16 cellular contexts compared by ENCODE assay signal in the genomic region with DNA sequence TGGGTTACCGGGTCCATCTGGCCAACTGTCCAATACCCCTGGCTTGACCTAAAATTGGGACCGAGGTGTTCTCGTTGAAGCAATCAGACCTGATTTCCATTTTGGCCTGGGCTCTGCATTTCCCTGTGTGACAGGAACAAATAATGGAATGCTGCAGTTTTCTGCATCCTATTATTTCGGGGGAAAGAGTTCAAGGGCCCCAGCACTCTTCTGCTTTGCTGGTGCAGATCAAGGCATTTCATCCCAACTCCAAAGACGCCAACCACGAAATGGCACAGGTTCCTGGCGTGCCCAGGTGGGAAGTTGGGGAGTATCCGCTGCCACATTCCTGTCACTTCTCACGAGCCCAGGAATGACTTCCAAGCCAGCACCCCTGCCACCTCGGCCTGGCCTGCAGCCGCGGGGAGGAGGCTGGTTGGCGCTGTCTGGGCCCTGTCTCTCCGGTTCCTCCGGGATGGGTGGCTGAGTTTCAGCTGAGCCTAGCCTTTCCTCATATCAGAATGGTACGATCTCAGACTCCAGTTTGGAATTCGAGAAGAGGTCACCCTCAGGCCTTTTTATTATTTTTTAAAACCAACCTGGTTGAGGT.
"Had no signal": no experiment of that assay in that cellular context is flagged by ENCODE, and none has a peak within 500 bp of the region (broad histone marks: within the 10 kb centered on the region; RNA-seq: fewer than 3 reads in every experiment).

No MANE protein-coding gene starts in this region.

- H3K4me3 ChIP-seq: ovary, SK-N-MC, suprapubic skin, upper lobe of right lung had no signal

- H3K27ac Mint-ChIP-seq: activated CD4-positive, alpha-beta memory T cell treated with anti-CD3 and anti-CD28 coated beads, Interleukin-2, amount 10 ng/mL, durations not matched to agents 7 days and 5 days; activated T-cell treated with anti-CD3 and anti-CD28 coated beads, Interleukin-2, amount 50 U/mL, for 72 hours; T-cell had no signal

- DNase-seq: activated CD4-positive, alpha-beta memory T cell treated with anti-CD3 and anti-CD28 coated beads, Interleukin-2, amount 10 ng/mL, durations not matched to agents 7 days and 5 days; activated gamma-delta T cell treated with Interleukin-2 at 50 U/mL for 16 hours; activated T-cell treated with anti-CD3 and anti-CD28 coated beads, Interleukin-2, amount 50 U/mL, for 72 hours; esophagus squamous epithelium; foreskin fibroblast; ovary; stimulated activated naive CD4-positive, alpha-beta T cell; T-cell; upper lobe of right lung had no signal

- H3K4me1 Mint-ChIP-seq: activated CD4-positive, alpha-beta memory T cell treated with anti-CD3 and anti-CD28 coated beads, Interleukin-2, amount 10 ng/mL, durations not matched to agents 7 days and 5 days; central memory CD8-positive, alpha-beta T cell had no signal

- H3K27ac ChIP-seq: ovary, SK-N-MC, suprapubic skin, upper lobe of right lung, VCaP had no signal

- H3K36me3 ChIP-seq: esophagus squamous epithelium, ovary, suprapubic skin, upper lobe of right lung had no signal

- ATAC-seq: activated T-cell treated with anti-CD3 and anti-CD28 coated beads, Interleukin-2, amount 50 U/mL, for 72 hours; T-cell had no signal

- H3K36me3 Mint-ChIP-seq: T-cell had no signal

- H3K9me3 Mint-ChIP-seq: activated CD4-positive, alpha-beta memory T cell treated with anti-CD3 and anti-CD28 coated beads, Interleukin-2, amount 10 ng/mL, durations not matched to agents 7 days and 5 days; activated T-cell treated with anti-CD3 and anti-CD28 coated beads, Interleukin-2, amount 50 U/mL, for 72 hours; central memory CD8-positive, alpha-beta T cell; T-cell had no signal

- FAIRE-seq: endometrium, islet of Langerhans had no signal

- H3K4me3 Mint-ChIP-seq: activated CD4-positive, alpha-beta memory T cell treated with anti-CD3 and anti-CD28 coated beads, Interleukin-2, amount 10 ng/mL, durations not matched to agents 7 days and 5 days; activated T-cell treated with anti-CD3 and anti-CD28 coated beads, Interleukin-2, amount 50 U/mL, for 72 hours; central memory CD8-positive, alpha-beta T cell; neural crest cell; T-cell had no signal

- H3K27me3 ChIP-seq: esophagus squamous epithelium, ovary, suprapubic skin, upper lobe of right lung had no signal

- H3K9me3 ChIP-seq: esophagus squamous epithelium, ovary, suprapubic skin, upper lobe of right lung had no signal

- H3K27me3 Mint-ChIP-seq: activated CD4-positive, alpha-beta memory T cell treated with anti-CD3 and anti-CD28 coated beads, Interleukin-2, amount 10 ng/mL, durations not matched to agents 7 days and 5 days; T-cell had no signal
